ENCODE assay signal across 28 cellular contexts in genomic region chr2:118510807-118511206, GRCh38.
"Had no signal": no experiment of that assay in that cellular context is flagged by ENCODE, and none has a peak within 500 bp of the region (broad histone marks: within the 10 kb centered on the region; RNA-seq: fewer than 3 reads in every experiment).

No MANE protein-coding gene starts in this region.

- H3K27ac Mint-ChIP-seq: activated B cell treated with CpG ODN at 0.5 μM for 24 hours; activated CD8-positive, alpha-beta T cell treated with anti-CD3 and anti-CD28 coated beads for 36 hours; activated naive CD4-positive, alpha-beta T cell treated with anti-CD3 and anti-CD28 coated beads for 36 hours; activated naive CD4-positive, alpha-beta T cell treated with anti-CD3 and anti-CD28 coated beads, Interleukin-2, amount 50 U/mL, for 24 hours; activated naive CD8-positive, alpha-beta T cell treated with anti-CD3 and anti-CD28 coated beads for 36 hours; activated naive CD8-positive, alpha-beta T cell treated with anti-CD3 and anti-CD28 coated beads, Interleukin-2, amount 50 U/mL, for 24 hours; activated T-helper 1 cell treated with anti-CD3 and anti-CD28 coated beads, Interleukin-12 subunit alpha, Interleukin-12 subunit beta, Interleukin-2, Interleukin-4 antibody, amounts not matched to agents 30 ng/mL and 10 ng/mL and 1 ng/mL, durations not matched to agents 14 hours and 24 hours and 36 hours; activated T-helper 2 cell treated with anti-CD3 and anti-CD28 coated beads, Interferon-gamma antibody, Interleukin-2, Interleukin-4, amounts not matched to agents 10 μg/mL and 5 μg/mL and 100 μg/mL, durations not matched to agents 14 hours and 24 hours and 36 hours had no signal

- H3K27me3 Mint-ChIP-seq: activated B cell treated with CpG ODN at 0.5 μM for 24 hours had no signal

- H3K27me3 ChIP-seq: body of pancreas had no signal

- ATAC-seq: activated CD4-positive, CD25-positive, alpha-beta regulatory T cell treated with anti-CD3 and anti-CD28 coated beads, Interleukin-2, amount 50 U/mL, for 24 hours; activated CD8-positive, alpha-beta T cell treated with anti-CD3 and anti-CD28 coated beads for 36 hours; activated naive CD8-positive, alpha-beta T cell treated with anti-CD3 and anti-CD28 coated beads, Interleukin-2, amount 50 U/mL, for 24 hours; body of pancreas had no signal

- H3K4me3 ChIP-seq: adrenal gland, body of pancreas had no signal

- H3K36me3 Mint-ChIP-seq: activated naive CD4-positive, alpha-beta T cell treated with anti-CD3 and anti-CD28 coated beads, Interleukin-2, amount 50 U/mL, for 24 hours; activated naive CD8-positive, alpha-beta T cell treated with anti-CD3 and anti-CD28 coated beads for 36 hours had no signal

- H3K9me3 Mint-ChIP-seq: activated B cell treated with CpG ODN at 0.5 μM for 24 hours; activated T-helper 1 cell treated with anti-CD3 and anti-CD28 coated beads, Interleukin-12 subunit alpha, Interleukin-12 subunit beta, Interleukin-2, Interleukin-4 antibody, amounts not matched to agents 30 ng/mL and 10 ng/mL and 1 ng/mL, durations not matched to agents 14 hours and 24 hours and 36 hours had no signal

- H3K4me3 Mint-ChIP-seq: activated B cell treated with CpG ODN at 0.5 μM for 24 hours; activated CD8-positive, alpha-beta T cell treated with anti-CD3 and anti-CD28 coated beads for 36 hours; activated naive CD4-positive, alpha-beta T cell treated with anti-CD3 and anti-CD28 coated beads for 36 hours; activated naive CD4-positive, alpha-beta T cell treated with anti-CD3 and anti-CD28 coated beads, Interleukin-2, amount 50 U/mL, for 24 hours; activated naive CD8-positive, alpha-beta T cell treated with anti-CD3 and anti-CD28 coated beads for 36 hours; activated naive CD8-positive, alpha-beta T cell treated with anti-CD3 and anti-CD28 coated beads, Interleukin-2, amount 50 U/mL, for 24 hours; activated T-helper 1 cell treated with anti-CD3 and anti-CD28 coated beads, Interleukin-12 subunit alpha, Interleukin-12 subunit beta, Interleukin-2, Interleukin-4 antibody, amounts not matched to agents 30 ng/mL and 10 ng/mL and 1 ng/mL, durations not matched to agents 14 hours and 24 hours and 36 hours had no signal

- H3K36me3 ChIP-seq: adrenal gland, WERI-Rb-1 had no signal

- H3K4me1 ChIP-seq: adrenal gland, body of pancreas had no signal

- H3K27ac ChIP-seq: adrenal gland, body of pancreas, epithelial cell of prostate, WERI-Rb-1 had no signal

- DNase-seq: activated B cell treated with CpG ODN at 0.5 μM for 24 hours; activated CD4-positive, alpha-beta T cell treated with anti-CD3 and anti-CD28 coated beads for 48 hours; activated CD4-positive, alpha-beta T cell treated with anti-CD3 and anti-CD28 coated beads, Interleukin-2, amount 50 U/mL, for 1 hour; activated CD4-positive, alpha-beta T cell treated with anti-CD3 and anti-CD28 coated beads, Interleukin-2, amount 50 U/mL, for 48 hours; activated CD8-positive, alpha-beta memory T cell treated with anti-CD3 and anti-CD28 coated beads for 24 hours; activated CD8-positive, alpha-beta T cell treated with anti-CD3 and anti-CD28 coated beads for 36 hours; activated effector memory CD4-positive, alpha-beta T cell treated with anti-CD3 and anti-CD28 coated beads, Interleukin-2, amount 50 U/mL, for 16 hours; activated naive CD4-positive, alpha-beta T cell treated with anti-CD3 and anti-CD28 coated beads for 36 hours; activated naive CD8-positive, alpha-beta T cell treated with anti-CD3 and anti-CD28 coated beads for 36 hours; activated naive CD8-positive, alpha-beta T cell treated with anti-CD3 and anti-CD28 coated beads, Interleukin-2, amount 50 U/mL, for 24 hours; activated T-cell treated with anti-CD3 and anti-CD28 coated beads, Interleukin-2, amount 50 U/mL, for 1 hour; activated T-cell treated with anti-CD3 and anti-CD28 coated beads, Interleukin-2, amount 50 U/mL, for 48 hours; adrenal gland; amygdala; aorta; body of pancreas; caudate nucleus; cortex of kidney; effector CD8-positive, alpha-beta T cell; foreskin fibroblast; head of caudate nucleus; T-helper 2 cell; WERI-Rb-1 had no signal

- H3K4me1 Mint-ChIP-seq: activated B cell treated with CpG ODN at 0.5 μM for 24 hours; activated naive CD4-positive, alpha-beta T cell treated with anti-CD3 and anti-CD28 coated beads, Interleukin-2, amount 50 U/mL, for 24 hours; activated naive CD8-positive, alpha-beta T cell treated with anti-CD3 and anti-CD28 coated beads for 36 hours; activated naive CD8-positive, alpha-beta T cell treated with anti-CD3 and anti-CD28 coated beads, Interleukin-2, amount 50 U/mL, for 24 hours had no signal
